In genomic region chr9:112112941-112113399, GRCh38 we compare ENCODE assay signal across 8 cellular contexts.
DNase-seq lines count a peak whose midpoint lies in the region; ATAC-seq and TF ChIP-seq lines count a peak whose summit lies in the region.

No MANE protein-coding gene starts in this region.

- H3K4me3 ChIP-seq in BJ (ENCODE audit: low read depth, low read length): no peak overlapping the region
- H3K4me3 ChIP-seq in esophagus muscularis mucosa: no peak overlapping the region

- H3K4me1 ChIP-seq in esophagus muscularis mucosa: no peaks in the 10 kb centered on the region

- intact Hi-C loops in esophagus muscularis mucosa (cut with DNase I): no loop called here

- no peaks in the 10 kb centered on the region for H3K27me3 ChIP-seq in BJ (ENCODE audit: control insufficient read depth, insufficient read depth, low read length)
- no peaks in the 10 kb centered on the region for H3K27me3 ChIP-seq in esophagus muscularis mucosa

- CTCF ChIA-PET in BJ (lab: Yijun Ruan, JAX): interaction anchor here (0.6 to 4.2 kb wide), 12 partner anchors 10 to 330 kb away, joined by 3 to 30 read pairs (median 3); no protein-coding TSS in a partner anchor

- H3K36me3 ChIP-seq in BJ (ENCODE audit: control insufficient read depth, insufficient read depth, low read length) (no peaks in the 10 kb centered on the region; the same call in 1 of the 2 replicates), esophagus muscularis mucosa (peaks cover 0 to 10% (median 1%) of the 10 kb centered on the region in 4 donors)

- ATAC-seq in GM18858 (IDR thresholded peaks at IDR 0.05; ENCODE audit: unreplicated experiment): no peak

- no peak for DNase-seq in BJ (ENCODE audit: low read depth)
- peak; percentile 26 for DNase-seq in GM20000 (ENCODE audit: low spot score)
- peak; percentile 69 for DNase-seq in SW480 (ENCODE audit: low spot score)
- peak; percentile 66 for DNase-seq in esophagus muscularis mucosa (ENCODE audit: extremely low spot score)
- peak; percentile 9 for DNase-seq in stimulated activated CD4-positive, alpha-beta T cell treated with anti-CD3 and anti-CD28 coated beads, Interleukin-4, amount 100 ng/mL, for 1 hour
- no peak for DNase-seq in GM19238 (ENCODE audit: insufficient read length, low spot score)
- DNase-seq in substantia nigra (lab: John Stamatoyannopoulos, UW): no peak

- TF ChIP-seq CTCF in BJ (IDR thresholded peaks at IDR 0.05; ENCODE audit: insufficient read depth, low read depth, low read length) (peak; percentile 26), GM20000 (IDR thresholded peaks at IDR 0.05; ENCODE audit: extremely low read depth, missing control alignments) (peak; percentile 25), esophagus muscularis mucosa (IDR thresholded peaks at IDR 0.05) (peak in 1 of 3 experiments; percentile 21)

- TF ChIP-seq POLR2A in esophagus muscularis mucosa (IDR thresholded peaks at IDR 0.05; ENCODE audit: low read depth): no peak

- WGBS in esophagus muscularis mucosa: 90% methylated on average over 1 of the region's 1 CpG

- no peak overlapping the region for H3K27ac ChIP-seq in esophagus muscularis mucosa (replicated peaks in 1 of 4)
- H3K27ac ChIP-seq in substantia nigra (ENCODE audit: low read depth, low read length, poor library complexity, severe bottlenecking): no peak overlapping the region

- POLR2A ChIA-PET in BJ (lab: Charles Lee): interaction anchor here (0.6 kb wide), 1 partner anchor 215 kb away, joined by 6 read pairs; no protein-coding TSS in a partner anchor

- TF ChIP-seq EP300 in esophagus muscularis mucosa (IDR thresholded peaks at IDR 0.05): no peak

- no peaks in the 10 kb centered on the region for H3K9me3 ChIP-seq in esophagus muscularis mucosa

Comparison
In these comparisons a context has a peak if more than half of its experiments do, and no peak if none do; other contexts are left out.
1. DNase-seq: peak in GM20000 (single experiment), SW480 (single experiment), esophagus muscularis mucosa (single experiment) and stimulated activated CD4-positive, alpha-beta T cell treated with anti-CD3 and anti-CD28 coated beads, Interleukin-4, amount 100 ng/mL, for 1 hour (single experiment); none in BJ (single experiment), GM19238 (single experiment) and substantia nigra (0 of 49).